ENCODE assay signal across 16 cellular contexts in the genomic region with DNA sequence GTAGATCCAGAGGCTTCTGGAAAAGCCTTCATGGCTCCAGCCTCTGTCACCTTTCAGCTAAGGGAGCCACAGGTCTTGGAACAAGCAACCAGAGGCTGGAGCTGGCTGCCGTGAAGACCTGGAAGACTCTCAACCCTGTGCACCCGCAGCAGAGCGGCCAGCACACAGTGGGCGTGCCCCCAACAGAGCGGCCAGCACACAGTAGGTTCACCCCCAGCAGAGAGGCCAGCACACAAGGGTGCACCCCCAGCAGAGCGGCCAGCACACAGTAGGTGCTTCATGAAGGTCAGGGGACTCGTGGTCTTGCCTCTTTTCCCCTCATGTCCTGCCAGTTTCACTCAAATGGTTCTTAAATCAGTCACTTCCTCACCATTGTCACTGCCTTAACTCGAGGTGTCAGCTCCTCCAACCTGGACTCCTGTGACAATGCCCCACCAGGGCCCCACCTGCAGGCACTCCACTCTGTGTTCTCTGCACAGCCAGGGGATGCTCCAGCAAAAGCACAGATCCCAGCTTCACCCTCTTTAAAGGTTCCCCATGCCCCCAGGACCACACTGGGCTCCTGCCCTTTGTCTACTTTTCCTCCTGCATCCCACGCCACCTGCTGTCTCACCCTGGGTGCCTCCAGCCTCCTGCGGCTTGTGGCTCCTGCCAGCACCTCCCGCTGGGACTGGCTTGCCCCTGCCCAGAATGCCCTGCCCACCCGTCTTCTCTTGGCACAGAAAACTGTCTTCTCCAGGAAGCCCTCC.
"Had no signal": no experiment of that assay in that cellular context is flagged by ENCODE, and none has a peak within 500 bp of the region (broad histone marks: within the 10 kb centered on the region; RNA-seq: fewer than 3 reads in every experiment).

No MANE protein-coding gene starts in this region.

- FAIRE-seq: colon, endometrium, islet of Langerhans had no signal

- H3K27me3 ChIP-seq: adrenal gland, ovary, thyroid gland, uterus had no signal

- H3K36me3 Mint-ChIP-seq: activated naive CD4-positive, alpha-beta T cell treated with anti-CD3 and anti-CD28 coated beads, Interleukin-2, amount 50 U/mL, for 24 hours; stimulated activated memory B cell treated with anti-CD40 and anti-IgM and Interleukin-4, amounts not matched to agents 10 μg/mL and 1 μg/mL and 100 μg/mL, for 72 hours had no signal

- H3K4me1 ChIP-seq: adrenal gland, thyroid gland, uterus had no signal

- H3K36me3 ChIP-seq: adrenal gland, ovary, thyroid gland, uterus had no signal

- H3K27ac ChIP-seq: adrenal gland, ovary, thyroid gland, uterus had no signal

- H3K27me3 Mint-ChIP-seq: activated naive CD4-positive, alpha-beta T cell treated with anti-CD3 and anti-CD28 coated beads, Interleukin-2, amount 50 U/mL, for 24 hours; activated T-helper 17 cell treated with anti-CD3 and anti-CD28 coated beads, Interleukin-2, amount 50 U/mL, for 72 hours; stimulated activated memory B cell treated with anti-CD40 and anti-IgM and Interleukin-4, amounts not matched to agents 10 μg/mL and 1 μg/mL and 100 μg/mL, for 72 hours had no signal

- H3K27ac Mint-ChIP-seq: activated naive CD4-positive, alpha-beta T cell treated with anti-CD3 and anti-CD28 coated beads, Interleukin-2, amount 50 U/mL, for 24 hours; activated T-helper 17 cell treated with anti-CD3 and anti-CD28 coated beads, Interleukin-2, amount 50 U/mL, for 72 hours; stimulated activated memory B cell treated with anti-CD40 and anti-IgM and Interleukin-4, amounts not matched to agents 10 μg/mL and 1 μg/mL and 100 μg/mL, for 72 hours had no signal

- H3K4me3 Mint-ChIP-seq: activated naive CD4-positive, alpha-beta T cell treated with anti-CD3 and anti-CD28 coated beads, Interleukin-2, amount 50 U/mL, for 24 hours; activated T-helper 17 cell treated with anti-CD3 and anti-CD28 coated beads, Interleukin-2, amount 50 U/mL, for 72 hours; stimulated activated memory B cell treated with anti-CD40 and anti-IgM and Interleukin-4, amounts not matched to agents 10 μg/mL and 1 μg/mL and 100 μg/mL, for 72 hours had no signal

- H3K4me1 Mint-ChIP-seq: activated naive CD4-positive, alpha-beta T cell treated with anti-CD3 and anti-CD28 coated beads, Interleukin-2, amount 50 U/mL, for 24 hours; activated T-helper 17 cell treated with anti-CD3 and anti-CD28 coated beads, Interleukin-2, amount 50 U/mL, for 72 hours; stimulated activated memory B cell treated with anti-CD40 and anti-IgM and Interleukin-4, amounts not matched to agents 10 μg/mL and 1 μg/mL and 100 μg/mL, for 72 hours had no signal

- H3K4me3 ChIP-seq: adrenal gland, ovary, thyroid gland, uterus had no signal

- DNase-seq: activated CD4-positive, alpha-beta T cell treated with anti-CD3 and anti-CD28 coated beads, Interleukin-2, amount 50 U/mL, for 4 hours; activated CD4-positive, CD25-positive, alpha-beta regulatory T cell treated with anti-CD3 and anti-CD28 coated beads, Interleukin-2, amount 50 U/mL, for 72 hours; activated T-cell treated with anti-CD3 and anti-CD28 coated beads for 4 hours; caudate nucleus; stimulated activated CD4-positive, alpha-beta T cell treated with anti-CD3 and anti-CD28 coated beads, Interleukin-2, amount 100 ng/mL, for 48 hours; thyroid gland; uterus had no signal

- ATAC-seq: activated T-helper 17 cell treated with anti-CD3 and anti-CD28 coated beads, Interleukin-2, amount 50 U/mL, for 72 hours; esophagus mucosa; stimulated activated memory B cell treated with anti-CD40 and anti-IgM and Interleukin-4, amounts not matched to agents 10 μg/mL and 1 μg/mL and 100 μg/mL, for 72 hours had no signal

- H3K9me3 Mint-ChIP-seq: activated naive CD4-positive, alpha-beta T cell treated with anti-CD3 and anti-CD28 coated beads, Interleukin-2, amount 50 U/mL, for 24 hours; activated T-helper 17 cell treated with anti-CD3 and anti-CD28 coated beads, Interleukin-2, amount 50 U/mL, for 72 hours; stimulated activated memory B cell treated with anti-CD40 and anti-IgM and Interleukin-4, amounts not matched to agents 10 μg/mL and 1 μg/mL and 100 μg/mL, for 72 hours had no signal

- H3K9me3 ChIP-seq: adrenal gland, ovary, thyroid gland, uterus had no signal
